1 cellular context compared by ENCODE assay signal in genomic region chr5:72955768-72956323, GRCh38.
TF ChIP-seq lines count a peak whose summit lies in the region.

A gene with protein sequence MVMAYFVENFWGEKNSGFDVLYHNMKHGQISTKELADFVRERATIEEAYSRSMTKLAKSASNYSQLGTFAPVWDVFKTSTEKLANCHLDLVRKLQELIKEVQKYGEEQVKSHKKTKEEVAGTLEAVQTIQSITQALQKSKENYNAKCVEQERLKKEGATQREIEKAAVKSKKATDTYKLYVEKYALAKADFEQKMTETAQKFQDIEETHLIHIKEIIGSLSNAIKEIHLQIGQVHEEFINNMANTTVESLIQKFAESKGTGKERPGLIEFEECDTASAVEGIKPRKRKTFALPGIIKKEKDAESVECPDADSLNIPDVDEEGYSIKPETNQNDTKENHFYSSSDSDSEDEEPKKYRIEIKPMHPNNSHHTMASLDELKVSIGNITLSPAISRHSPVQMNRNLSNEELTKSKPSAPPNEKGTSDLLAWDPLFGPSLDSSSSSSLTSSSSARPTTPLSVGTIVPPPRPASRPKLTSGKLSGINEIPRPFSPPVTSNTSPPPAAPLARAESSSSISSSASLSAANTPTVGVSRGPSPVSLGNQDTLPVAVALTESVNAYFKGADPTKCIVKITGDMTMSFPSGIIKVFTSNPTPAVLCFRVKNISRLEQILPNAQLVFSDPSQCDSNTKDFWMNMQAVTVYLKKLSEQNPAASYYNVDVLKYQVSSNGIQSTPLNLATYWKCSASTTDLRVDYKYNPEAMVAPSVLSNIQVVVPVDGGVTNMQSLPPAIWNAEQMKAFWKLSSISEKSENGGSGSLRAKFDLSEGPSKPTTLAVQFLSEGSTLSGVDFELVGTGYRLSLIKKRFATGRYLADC (plus strand): TSS chr5:72956041. CDS start chr5:72956097, 56 bp downstream.

TF ChIP-seq in K562, 482 proteins besides CTCF, POLR2A, EP300 and RAD21 (continued from another document and continues in another):
- TF ChIP-seq NFE2 (IDR thresholded peaks at IDR 0.05; ENCODE audit: low read depth) (no peak), NR4A1 (CRISPR knock-in tag; IDR thresholded peaks at IDR 0.05) (no peak), NR4A1 (tag; IDR thresholded peaks at IDR 0.05) (no peak), ZC3H4 (CRISPR knock-in tag; IDR thresholded peaks at IDR 0.05; ENCODE audit: borderline replicate concordance) (no peak), SMARCA5 (IDR thresholded peaks at IDR 0.05) (no peak), ILF3 (IDR thresholded peaks at IDR 0.05; ENCODE audit: borderline replicate concordance) (no peak), BCL6 (CRISPR knock-in tag; IDR thresholded peaks at IDR 0.05) (no peak), MCM5 (IDR thresholded peaks at IDR 0.05; ENCODE audit: low read depth) (no peak), POLR2G (IDR thresholded peaks at IDR 0.05; ENCODE audit: low read depth, low read length) (peak; percentile 90), PURB (CRISPR knock-in tag; IDR thresholded peaks at IDR 0.05; ENCODE audit: low read depth) (no peak), CHD2 (IDR thresholded peaks at IDR 0.05; ENCODE audit: low read depth, low read length) (no peak), NCOR1 (IDR thresholded peaks at IDR 0.05) (peak; percentile 44; the same call in 1 of the 2 replicates), RBM25 (IDR thresholded peaks at IDR 0.05; ENCODE audit: low read depth, low read length, severe bottlenecking) (no peak), ZNF785 (CRISPR knock-in tag; IDR thresholded peaks at IDR 0.05) (no peak), GTF3C2 (IDR thresholded peaks at IDR 0.05; ENCODE audit: borderline replicate concordance, extremely low read depth, insufficient read length) (no peak), KLF10 (CRISPR knock-in tag; IDR thresholded peaks at IDR 0.05) (no peak), ZNF77 (CRISPR knock-in tag; IDR thresholded peaks at IDR 0.05) (no peak), SFPQ (IDR thresholded peaks at IDR 0.05; ENCODE audit: low read depth, low read length) (no peak), TFAM (CRISPR knock-in tag; conservative IDR thresholded peaks at IDR 0.05) (no peak), ZNF232 (CRISPR knock-in tag; IDR thresholded peaks at IDR 0.05) (0 out of 2 replicates have a peak, but pooled peaks have one; percentile 73), TCF3 (CRISPR knock-in tag; IDR thresholded peaks at IDR 0.05) (no peak; the same call in 1 of the 2 replicates), TAF1 (IDR thresholded peaks at IDR 0.05; ENCODE audit: control insufficient read depth, extremely low read depth, insufficient read depth, low read length, severe bottlenecking) (peak; percentile 40), FOXA1 (IDR thresholded peaks at IDR 0.05; ENCODE audit: borderline replicate concordance) (peak; percentile 90), ASH1L (IDR thresholded peaks at IDR 0.05; ENCODE audit: borderline replicate concordance, low read depth, partially characterized antibody) (no peak), ZNF408 (CRISPR knock-in tag; IDR thresholded peaks at IDR 0.05; ENCODE audit: low read depth) (no peak), FOXK1 (CRISPR knock-in tag; IDR thresholded peaks at IDR 0.05; ENCODE audit: borderline replicate concordance) (peak; percentile 97; the same call in 1 of the 2 replicates), STAT5A (IDR thresholded peaks at IDR 0.05; ENCODE audit: borderline replicate concordance, low read length) (no peak), TCF7 (IDR thresholded peaks at IDR 0.05; ENCODE audit: borderline replicate concordance) (no peak), CBX2 (IDR thresholded peaks at IDR 0.05; ENCODE audit: insufficient read depth, low read length, poor library complexity, severe bottlenecking) (no peak), UBTF (IDR thresholded peaks at IDR 0.05; ENCODE audit: borderline replicate concordance in 1 of 2, low read depth in 2 of 2, low read length in 2 of 2) (peak; percentile 41 to 86; a peak in 2 of 4 replicates), SIRT6 (IDR thresholded peaks at IDR 0.05; ENCODE audit: low read depth, low read length) (no peak), PRPF4 (IDR thresholded peaks at IDR 0.05; ENCODE audit: insufficient read depth, low read depth, low read length, poor library complexity, severe bottlenecking) (no peak), SP2 (IDR thresholded peaks at IDR 0.05; ENCODE audit: extremely low read depth, low read depth, low read length, poor library complexity, severe bottlenecking) (no peak), NCOA6 (IDR thresholded peaks at IDR 0.05) (peak; percentile 72; the same call in 1 of the 2 replicates), IRF2 (CRISPR knock-in tag; IDR thresholded peaks at IDR 0.05) (no peak), MBD2 (IDR thresholded peaks at IDR 0.05; ENCODE audit: borderline replicate concordance, low read depth) (no peak), TARDBP (IDR thresholded peaks at IDR 0.05) (no peak)
- TF ChIP-seq, protein P1, sequence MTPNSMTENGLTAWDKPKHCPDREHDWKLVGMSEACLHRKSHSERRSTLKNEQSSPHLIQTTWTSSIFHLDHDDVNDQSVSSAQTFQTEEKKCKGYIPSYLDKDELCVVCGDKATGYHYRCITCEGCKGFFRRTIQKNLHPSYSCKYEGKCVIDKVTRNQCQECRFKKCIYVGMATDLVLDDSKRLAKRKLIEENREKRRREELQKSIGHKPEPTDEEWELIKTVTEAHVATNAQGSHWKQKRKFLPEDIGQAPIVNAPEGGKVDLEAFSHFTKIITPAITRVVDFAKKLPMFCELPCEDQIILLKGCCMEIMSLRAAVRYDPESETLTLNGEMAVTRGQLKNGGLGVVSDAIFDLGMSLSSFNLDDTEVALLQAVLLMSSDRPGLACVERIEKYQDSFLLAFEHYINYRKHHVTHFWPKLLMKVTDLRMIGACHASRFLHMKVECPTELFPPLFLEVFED (CRISPR knock-in tag; conservative IDR thresholded peaks at IDR 0.05): no peak
- TF ChIP-seq, protein P2, sequence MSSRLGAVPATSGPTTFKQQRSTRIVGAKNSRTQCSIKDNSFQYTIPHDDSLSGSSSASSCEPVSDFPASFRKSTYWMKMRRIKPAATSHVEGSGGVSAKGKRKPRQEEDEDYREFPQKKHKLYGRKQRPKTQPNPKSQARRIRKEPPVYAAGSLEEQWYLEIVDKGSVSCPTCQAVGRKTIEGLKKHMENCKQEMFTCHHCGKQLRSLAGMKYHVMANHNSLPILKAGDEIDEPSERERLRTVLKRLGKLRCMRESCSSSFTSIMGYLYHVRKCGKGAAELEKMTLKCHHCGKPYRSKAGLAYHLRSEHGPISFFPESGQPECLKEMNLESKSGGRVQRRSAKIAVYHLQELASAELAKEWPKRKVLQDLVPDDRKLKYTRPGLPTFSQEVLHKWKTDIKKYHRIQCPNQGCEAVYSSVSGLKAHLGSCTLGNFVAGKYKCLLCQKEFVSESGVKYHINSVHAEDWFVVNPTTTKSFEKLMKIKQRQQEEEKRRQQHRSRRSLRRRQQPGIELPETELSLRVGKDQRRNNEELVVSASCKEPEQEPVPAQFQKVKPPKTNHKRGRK (tag; IDR thresholded peaks at IDR 0.05): no peak
- TF ChIP-seq, protein P3, sequence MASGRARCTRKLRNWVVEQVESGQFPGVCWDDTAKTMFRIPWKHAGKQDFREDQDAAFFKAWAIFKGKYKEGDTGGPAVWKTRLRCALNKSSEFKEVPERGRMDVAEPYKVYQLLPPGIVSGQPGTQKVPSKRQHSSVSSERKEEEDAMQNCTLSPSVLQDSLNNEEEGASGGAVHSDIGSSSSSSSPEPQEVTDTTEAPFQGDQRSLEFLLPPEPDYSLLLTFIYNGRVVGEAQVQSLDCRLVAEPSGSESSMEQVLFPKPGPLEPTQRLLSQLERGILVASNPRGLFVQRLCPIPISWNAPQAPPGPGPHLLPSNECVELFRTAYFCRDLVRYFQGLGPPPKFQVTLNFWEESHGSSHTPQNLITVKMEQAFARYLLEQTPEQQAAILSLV (tag; IDR thresholded peaks at IDR 0.05): no peak
- TF ChIP-seq, protein P4, sequence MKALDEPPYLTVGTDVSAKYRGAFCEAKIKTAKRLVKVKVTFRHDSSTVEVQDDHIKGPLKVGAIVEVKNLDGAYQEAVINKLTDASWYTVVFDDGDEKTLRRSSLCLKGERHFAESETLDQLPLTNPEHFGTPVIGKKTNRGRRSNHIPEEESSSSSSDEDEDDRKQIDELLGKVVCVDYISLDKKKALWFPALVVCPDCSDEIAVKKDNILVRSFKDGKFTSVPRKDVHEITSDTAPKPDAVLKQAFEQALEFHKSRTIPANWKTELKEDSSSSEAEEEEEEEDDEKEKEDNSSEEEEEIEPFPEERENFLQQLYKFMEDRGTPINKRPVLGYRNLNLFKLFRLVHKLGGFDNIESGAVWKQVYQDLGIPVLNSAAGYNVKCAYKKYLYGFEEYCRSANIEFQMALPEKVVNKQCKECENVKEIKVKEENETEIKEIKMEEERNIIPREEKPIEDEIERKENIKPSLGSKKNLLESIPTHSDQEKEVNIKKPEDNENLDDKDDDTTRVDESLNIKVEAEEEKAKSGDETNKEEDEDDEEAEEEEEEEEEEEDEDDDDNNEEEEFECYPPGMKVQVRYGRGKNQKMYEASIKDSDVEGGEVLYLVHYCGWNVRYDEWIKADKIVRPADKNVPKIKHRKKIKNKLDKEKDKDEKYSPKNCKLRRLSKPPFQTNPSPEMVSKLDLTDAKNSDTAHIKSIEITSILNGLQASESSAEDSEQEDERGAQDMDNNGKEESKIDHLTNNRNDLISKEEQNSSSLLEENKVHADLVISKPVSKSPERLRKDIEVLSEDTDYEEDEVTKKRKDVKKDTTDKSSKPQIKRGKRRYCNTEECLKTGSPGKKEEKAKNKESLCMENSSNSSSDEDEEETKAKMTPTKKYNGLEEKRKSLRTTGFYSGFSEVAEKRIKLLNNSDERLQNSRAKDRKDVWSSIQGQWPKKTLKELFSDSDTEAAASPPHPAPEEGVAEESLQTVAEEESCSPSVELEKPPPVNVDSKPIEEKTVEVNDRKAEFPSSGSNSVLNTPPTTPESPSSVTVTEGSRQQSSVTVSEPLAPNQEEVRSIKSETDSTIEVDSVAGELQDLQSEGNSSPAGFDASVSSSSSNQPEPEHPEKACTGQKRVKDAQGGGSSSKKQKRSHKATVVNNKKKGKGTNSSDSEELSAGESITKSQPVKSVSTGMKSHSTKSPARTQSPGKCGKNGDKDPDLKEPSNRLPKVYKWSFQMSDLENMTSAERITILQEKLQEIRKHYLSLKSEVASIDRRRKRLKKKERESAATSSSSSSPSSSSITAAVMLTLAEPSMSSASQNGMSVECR (CRISPR knock-in tag; IDR thresholded peaks at IDR 0.05): no peak
- TF ChIP-seq, protein P5, sequence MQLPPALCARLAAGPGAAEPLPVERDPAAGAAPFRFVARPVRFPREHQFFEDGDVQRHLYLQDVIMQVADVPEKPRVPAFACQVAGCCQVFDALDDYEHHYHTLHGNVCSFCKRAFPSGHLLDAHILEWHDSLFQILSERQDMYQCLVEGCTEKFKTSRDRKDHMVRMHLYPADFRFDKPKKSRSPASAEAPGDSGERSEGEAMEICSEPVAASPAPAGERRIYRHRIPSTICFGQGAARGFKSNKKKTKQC (CRISPR knock-in tag; IDR thresholded peaks at IDR 0.05): peak; percentile 54; the same call in 1 of the 2 replicates
